Comparison of ENCODE assay signal across 23 cellular contexts in the genomic region with DNA sequence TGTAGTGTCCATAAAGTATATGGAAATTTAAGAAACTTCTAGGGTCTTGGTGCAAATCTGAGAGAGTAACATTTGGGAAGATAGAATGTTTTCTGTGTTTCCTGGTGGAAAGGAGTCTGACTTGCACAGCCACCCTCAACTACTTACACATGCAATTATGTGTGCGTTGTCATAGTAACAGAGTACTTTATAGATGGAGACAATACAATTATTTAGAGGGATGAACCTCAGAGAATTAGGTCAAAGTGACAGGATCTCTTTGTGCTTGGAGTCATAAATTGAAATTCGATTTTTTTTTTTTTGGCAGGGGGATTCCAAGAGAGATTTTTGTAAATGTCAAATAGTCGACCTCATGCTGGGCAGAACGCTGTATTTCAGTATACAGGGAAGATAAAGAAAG. TPM values are rescaled to one million over a fixed set of nuclear protein-coding genes. Genes with fewer than 3 reads are reported as not detected.
"Had no signal": no experiment of that assay in that cellular context is flagged by ENCODE, and none has a peak within 500 bp of the region (broad histone marks: within the 10 kb centered on the region; RNA-seq: fewer than 3 reads in every experiment).

No MANE protein-coding gene starts in this region.

- DNase-seq: activated CD4-positive, alpha-beta T cell treated with anti-CD3 and anti-CD28 coated beads for 4 hours; activated CD8-positive, alpha-beta memory T cell treated with anti-CD3 and anti-CD28 coated beads, Interleukin-2, amount 50 U/mL, for 48 hours; activated CD8-positive, alpha-beta T cell treated with anti-CD3 and anti-CD28 coated beads, Interleukin-2, amount 10 ng/mL, durations not matched to agents 7 days and 5 days; activated naive CD8-positive, alpha-beta T cell treated with anti-CD3 and anti-CD28 coated beads, Interleukin-2, amount 10 ng/mL, durations not matched to agents 7 days and 5 days; activated T-cell treated with anti-CD3 and anti-CD28 coated beads, Interleukin-2, amount 50 U/mL, for 72 hours; brain microvascular endothelial cell; kidney; left lung; naive B cell; posterior cingulate gyrus; stimulated activated CD4-positive, alpha-beta T cell treated with anti-CD3 and anti-CD28 coated beads, Interleukin-4, amount 100 ng/mL, for 24 hours; stimulated activated naive CD4-positive, alpha-beta T cell treated with Interleukin-2 at 50 U/mL for 16 hours; substantia nigra; uterus had no signal

- H3K4me1 ChIP-seq: esophagus muscularis mucosa, left lung, right atrium auricular region, tibial nerve, uterus had no signal

- H3K27ac ChIP-seq: brain microvascular endothelial cell, coronary artery, esophagus muscularis mucosa, hepatocyte, left lung, right atrium auricular region, skin epidermis, uterus, VCaP had no signal

- H2AFZ ChIP-seq: hepatocyte had no signal

- ATAC-seq: activated CD8-positive, alpha-beta T cell treated with anti-CD3 and anti-CD28 coated beads, Interleukin-2, amount 10 ng/mL, durations not matched to agents 7 days and 5 days; activated T-cell treated with anti-CD3 and anti-CD28 coated beads, Interleukin-2, amount 50 U/mL, for 72 hours; left lung had no signal

- H3K4me3 ChIP-seq: coronary artery, esophagus muscularis mucosa, hepatocyte, left lung, right atrium auricular region, skin epidermis, tibial nerve, uterus had no signal

- H3K36me3 ChIP-seq: brain microvascular endothelial cell, esophagus muscularis mucosa, left lung, right atrium auricular region, tibial nerve, uterus had no signal

- H3K79me2 ChIP-seq: hepatocyte had no signal

- H3K9me3 ChIP-seq: esophagus muscularis mucosa, left lung, right atrium auricular region, tibial nerve, uterus had no signal

- H3K4me2 ChIP-seq: hepatocyte had no signal

- H3K27me3 ChIP-seq: brain microvascular endothelial cell, esophagus muscularis mucosa, hepatocyte, left lung, right atrium auricular region, tibial nerve, uterus had no signal

RNA-seq across cellular contexts. Expression of a gene that starts 0.8 kb away (rescaled TPM):
- total RNA-seq: activated CD8-positive, alpha-beta T cell treated with anti-CD3 and anti-CD28 coated beads, Interleukin-2, amount 10 ng/mL, durations not matched to agents 7 days and 5 days; activated naive CD8-positive, alpha-beta T cell treated with anti-CD3 and anti-CD28 coated beads, Interleukin-2, amount 10 ng/mL, durations not matched to agents 7 days and 5 days; activated T-cell treated with anti-CD3 and anti-CD28 coated beads, Interleukin-2, amount 50 U/mL, for 72 hours; esophagus muscularis mucosa; glomerular endothelial cell; left lung; mononuclear cell; right atrium auricular region; tibial nerve; uterus had no signal
